ENCODE assay signal across 8 cellular contexts in the genomic region with DNA sequence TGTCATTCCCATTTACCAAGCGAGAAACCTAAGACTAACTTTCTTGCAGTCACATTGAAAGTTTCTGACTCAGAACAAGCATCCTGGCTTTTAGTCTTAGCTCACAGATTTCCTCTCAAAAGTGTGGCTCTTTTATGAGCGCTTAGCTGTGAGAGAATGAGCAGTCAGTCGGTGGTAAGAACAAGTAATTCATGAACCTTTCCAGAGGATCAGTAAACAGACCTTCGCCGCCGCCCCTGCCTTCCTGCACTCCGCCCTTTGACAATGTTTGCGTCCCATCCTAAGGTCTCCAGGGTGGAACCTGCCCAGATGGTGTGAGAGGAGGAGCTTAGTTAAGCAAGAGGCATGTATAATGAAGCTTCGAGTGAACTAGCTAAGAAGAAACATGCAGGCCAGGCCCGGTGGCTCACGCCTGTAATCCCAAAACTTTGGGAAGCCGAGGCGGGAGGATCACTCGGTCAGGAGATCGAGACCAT.
DNase-seq lines count a peak whose midpoint lies in the region; ATAC-seq, FAIRE-seq and TF ChIP-seq lines count a peak whose summit lies in the region.

No MANE protein-coding gene starts in this region.

- TF ChIP-seq POLR2A in tibial nerve (IDR thresholded peaks at IDR 0.05): no peak

- no peaks in the 10 kb centered on the region for H3K36me3 Mint-ChIP-seq in naive thymus-derived CD8-positive, alpha-beta T cell

- H3K27ac ChIP-seq in pancreas (no peak overlapping the region), tibial nerve (peak overlapping the region in 1 of 4 donors; percentile 29)

- H3K4me3 ChIP-seq in pancreas (no peak overlapping the region), tibial nerve (no peak overlapping the region)

- H3K9me3 Mint-ChIP-seq in naive thymus-derived CD8-positive, alpha-beta T cell: no peaks in the 10 kb centered on the region

- H3K9me3 ChIP-seq in pancreas (no peaks in the 10 kb centered on the region), tibial nerve (no peaks in the 10 kb centered on the region)

- FAIRE-seq in pancreas (lab: Jason Lieb, UNC): no peak

- 53 to 58% methylated on average over 14 to 15 of the region's 15 CpGs for WGBS in pancreas, 2 donors
- 69 to 70% methylated on average over 14 to 15 of the region's 15 CpGs for WGBS in tibial nerve, 2 donors

- H3K4me3 Mint-ChIP-seq in naive thymus-derived CD8-positive, alpha-beta T cell: no peak overlapping the region

- H3K4me1 ChIP-seq in pancreas (no peaks in the 10 kb centered on the region), tibial nerve (peaks cover 0 to 5% (median 0%) of the 10 kb centered on the region in 4 donors)

- H3K27me3 ChIP-seq in pancreas (no peaks in the 10 kb centered on the region), tibial nerve (no peaks in the 10 kb centered on the region)

- H3K27me3 Mint-ChIP-seq in naive thymus-derived CD8-positive, alpha-beta T cell: peaks cover 0 to 3% (median 0%) of the 10 kb centered on the region in 5 donors

- peaks cover 0 to 2% (median 0%) of the 10 kb centered on the region in 4 donors for H3K4me1 Mint-ChIP-seq in naive thymus-derived CD8-positive, alpha-beta T cell

- intact Hi-C loops in pancreas (cut with DNase I): no loop called here

- peak overlapping the region in 1 of 10 donors; percentile 16 for H3K27ac Mint-ChIP-seq in naive thymus-derived CD8-positive, alpha-beta T cell

- no peak for TF ChIP-seq EP300 in tibial nerve (IDR thresholded peaks at IDR 0.05)

- H3K36me3 ChIP-seq in pancreas (no peaks in the 10 kb centered on the region), tibial nerve (no peaks in the 10 kb centered on the region)

- DNase-seq in NCI-H748 (lab: John Stamatoyannopoulos, UW; ENCODE audit: unreplicated experiment) (peak; percentile 75), pancreas (peak in 1 of 6 donors; percentile 20), tibial nerve (ENCODE audit: low spot score in 2 of 2) (no peak), globus pallidus (ENCODE audit: low spot score) (no peak), kidney tubule cell (ENCODE audit: low spot score) (no peak)
- DNase-seq in naive thymus-derived CD8-positive, alpha-beta T cell: no peak

- ATAC-seq in GM18520 (IDR thresholded peaks at IDR 0.05; ENCODE audit: unreplicated experiment): peak; percentile 83
- ATAC-seq in GM21717 (IDR thresholded peaks at IDR 0.05; ENCODE audit: unreplicated experiment): peak; percentile 88
- ATAC-seq in pancreas: peak; percentile 53 to 82 (median 68)
- ATAC-seq in naive thymus-derived CD8-positive, alpha-beta T cell: no peak

- POLR2A ChIA-PET in naive thymus-derived CD8-positive, alpha-beta T cell (lab: Charles Lee): interaction anchor here (1.2 kb wide), 1 partner anchor 9 kb away, joined by 3 read pairs; no protein-coding TSS in a partner anchor

- TF ChIP-seq CTCF in pancreas (IDR thresholded peaks at IDR 0.05): no peak
- TF ChIP-seq CTCF in tibial nerve (IDR thresholded peaks at IDR 0.05): no peak

Comparison
In these comparisons a context has a peak if more than half of its experiments do, and no peak if none do; other contexts are left out.
1. ATAC-seq: peak in GM18520 (single experiment), GM21717 (single experiment) and pancreas (4 of 4); none in naive thymus-derived CD8-positive, alpha-beta T cell (0 of 2).